Comparison of ENCODE assay signal across 22 cellular contexts in genomic region chr17:73947281-73947975, GRCh38.
"Had no signal": no experiment of that assay in that cellular context is flagged by ENCODE, and none has a peak within 500 bp of the region (broad histone marks: within the 10 kb centered on the region; RNA-seq: fewer than 3 reads in every experiment).

No MANE protein-coding gene starts in this region.

- DNase-seq: activated CD4-positive, alpha-beta memory T cell treated with anti-CD3 and anti-CD28 coated beads for 36 hours; activated CD4-positive, alpha-beta T cell treated with anti-CD3 and anti-CD28 coated beads, Interleukin-2, amount 10 ng/mL, durations not matched to agents 7 days and 5 days; activated CD4-positive, CD25-positive, alpha-beta regulatory T cell; activated effector memory CD4-positive, alpha-beta T cell treated with anti-CD3 and anti-CD28 coated beads, Interleukin-2, amount 50 U/mL, for 16 hours; activated naive CD4-positive, alpha-beta T cell treated with Interleukin-2 at 50 U/mL for 16 hours; activated naive CD8-positive, alpha-beta T cell treated with anti-CD3 and anti-CD28 coated beads, Interleukin-2, amount 50 U/mL, for 24 hours; activated T-cell treated with anti-CD3 and anti-CD28 coated beads, Interleukin-2, amount 50 U/mL, for 24 hours; amniotic stem cell; brain microvascular endothelial cell; MG63; NCI-H1105; NCI-H1436; NCI-H1694 treated with DMSO at 0.1 percent for 48 hours; NCI-H2029 treated with DMSO at 0.1 percent for 48 hours; NCI-H2171; NCI-H2227 treated with DMSO at 0.1 percent for 48 hours; NCI-H446 treated with DMSO at 0.1 percent for 48 hours; NCI-H524 treated with DMSO at 0.1 percent for 48 hours; NCI-H748 treated with DMSO at 0.1 percent for 48 hours; T-cell had no signal

- H3K9me3 Mint-ChIP-seq: activated CD4-positive, alpha-beta memory T cell treated with anti-CD3 and anti-CD28 coated beads for 36 hours; activated CD4-positive, alpha-beta T cell treated with anti-CD3 and anti-CD28 coated beads, Interleukin-2, amount 10 ng/mL, durations not matched to agents 7 days and 5 days; activated naive CD4-positive, alpha-beta T cell treated with anti-CD3 and anti-CD28 coated beads, Interleukin-2, amount 50 U/mL, for 72 hours; activated naive CD8-positive, alpha-beta T cell treated with anti-CD3 and anti-CD28 coated beads, Interleukin-2, amount 50 U/mL, for 24 hours; activated T-cell treated with anti-CD3 and anti-CD28 coated beads, Interleukin-2, amount 50 U/mL, for 24 hours; activated T-helper 1 cell treated with anti-CD3 and anti-CD28 coated beads, Interleukin-12 subunit alpha, Interleukin-12 subunit beta, Interleukin-2, Interleukin-4 antibody, amounts not matched to agents 30 ng/mL and 10 ng/mL and 1 ng/mL, durations not matched to agents 14 hours and 24 hours and 36 hours; T-cell had no signal

- H3K27ac Mint-ChIP-seq: activated CD4-positive, alpha-beta memory T cell treated with anti-CD3 and anti-CD28 coated beads for 36 hours; activated CD4-positive, alpha-beta T cell treated with anti-CD3 and anti-CD28 coated beads, Interleukin-2, amount 10 ng/mL, durations not matched to agents 7 days and 5 days; activated naive CD8-positive, alpha-beta T cell treated with anti-CD3 and anti-CD28 coated beads, Interleukin-2, amount 50 U/mL, for 24 hours; activated T-cell treated with anti-CD3 and anti-CD28 coated beads, Interleukin-2, amount 50 U/mL, for 24 hours; activated T-helper 1 cell treated with anti-CD3 and anti-CD28 coated beads, Interleukin-12 subunit alpha, Interleukin-12 subunit beta, Interleukin-2, Interleukin-4 antibody, amounts not matched to agents 30 ng/mL and 10 ng/mL and 1 ng/mL, durations not matched to agents 14 hours and 24 hours and 36 hours; T-cell had no signal

- H3K4me3 Mint-ChIP-seq: activated CD4-positive, alpha-beta memory T cell treated with anti-CD3 and anti-CD28 coated beads for 36 hours; activated CD4-positive, alpha-beta T cell treated with anti-CD3 and anti-CD28 coated beads, Interleukin-2, amount 10 ng/mL, durations not matched to agents 7 days and 5 days; activated naive CD8-positive, alpha-beta T cell treated with anti-CD3 and anti-CD28 coated beads, Interleukin-2, amount 50 U/mL, for 24 hours; activated T-cell treated with anti-CD3 and anti-CD28 coated beads, Interleukin-2, amount 50 U/mL, for 24 hours; activated T-helper 1 cell treated with anti-CD3 and anti-CD28 coated beads, Interleukin-12 subunit alpha, Interleukin-12 subunit beta, Interleukin-2, Interleukin-4 antibody, amounts not matched to agents 30 ng/mL and 10 ng/mL and 1 ng/mL, durations not matched to agents 14 hours and 24 hours and 36 hours; T-cell had no signal

- H3K36me3 Mint-ChIP-seq: activated CD4-positive, alpha-beta memory T cell treated with anti-CD3 and anti-CD28 coated beads for 36 hours; activated naive CD4-positive, alpha-beta T cell treated with anti-CD3 and anti-CD28 coated beads, Interleukin-2, amount 50 U/mL, for 72 hours; T-cell had no signal
